In genomic region chr14:105588236-105588860, GRCh38 we compare ENCODE assay signal across 13 cellular contexts.
"Had no signal": no experiment of that assay in that cellular context is flagged by ENCODE, and none has a peak within 500 bp of the region (broad histone marks: within the 10 kb centered on the region; RNA-seq: fewer than 3 reads in every experiment).

No MANE protein-coding gene starts in this region.

- DNase-seq: activated CD4-positive, alpha-beta T cell treated with anti-CD3 and anti-CD28 coated beads for 1 hour; activated CD4-positive, alpha-beta T cell treated with anti-CD3 and anti-CD28 coated beads, Interleukin-2, amount 50 U/mL, for 48 hours; central memory CD4-positive, alpha-beta T cell; effector memory CD8-positive, alpha-beta T cell; heart left ventricle; immature natural killer cell; left cardiac atrium; lower lobe of right lung; stomach had no signal

- H3K36me3 ChIP-seq: heart left ventricle, lower lobe of right lung, right lobe of liver, stomach, thoracic aorta had no signal

- ATAC-seq: effector memory CD8-positive, alpha-beta T cell had no signal

- FAIRE-seq: frontal cortex had no signal

- H3K4me3 ChIP-seq: heart left ventricle, lower lobe of right lung, right lobe of liver, smooth muscle cell, stomach, thoracic aorta had no signal

- H3K27me3 ChIP-seq: heart left ventricle, right lobe of liver, stomach had no signal

- H3K9me3 ChIP-seq: heart left ventricle, lower lobe of right lung, right lobe of liver, stomach, thoracic aorta had no signal

- H3K4me1 ChIP-seq: heart left ventricle, lower lobe of right lung, right lobe of liver, stomach had no signal
